In the genomic region with DNA sequence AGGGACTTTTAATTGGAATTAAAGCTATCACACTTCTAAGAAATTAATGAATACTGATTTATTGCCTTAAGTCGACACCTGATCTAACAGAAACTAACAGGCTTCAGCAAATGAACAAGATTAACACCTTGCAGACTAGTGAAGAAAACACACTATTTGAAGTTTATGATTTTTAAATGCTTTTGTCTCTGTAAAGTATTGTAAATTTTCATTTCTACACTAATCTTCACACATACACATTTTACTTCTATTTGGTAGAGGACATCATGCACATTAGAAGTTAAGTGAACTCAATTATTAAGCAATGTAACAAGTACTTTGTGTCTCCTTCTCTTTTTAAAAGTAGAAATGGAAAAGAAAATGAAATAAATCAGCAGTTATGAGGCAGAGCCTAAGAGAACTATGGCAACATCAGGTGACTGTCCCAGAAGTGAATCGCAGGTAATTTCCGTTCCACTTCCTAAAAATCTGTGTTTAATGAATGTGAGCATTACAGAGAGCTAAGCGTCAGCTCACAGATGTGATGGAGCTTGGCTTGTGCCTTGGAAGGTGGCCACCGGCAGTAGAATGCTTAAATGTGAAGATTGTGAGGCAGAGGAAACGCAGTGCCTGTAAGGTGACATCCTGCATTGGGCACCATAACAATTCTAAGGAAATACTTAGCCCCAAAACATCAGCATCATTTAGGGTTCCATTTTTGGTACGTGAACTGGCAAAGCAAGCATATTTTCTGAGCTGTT, we compare ENCODE assay signal across 1 cellular context.
TF ChIP-seq lines count a peak whose summit lies in the region.

No MANE protein-coding gene starts in this region.

TF ChIP-seq in K562, 482 proteins besides CTCF, POLR2A, EP300 and RAD21 (continued from another document):
- TF ChIP-seq, protein P1, sequence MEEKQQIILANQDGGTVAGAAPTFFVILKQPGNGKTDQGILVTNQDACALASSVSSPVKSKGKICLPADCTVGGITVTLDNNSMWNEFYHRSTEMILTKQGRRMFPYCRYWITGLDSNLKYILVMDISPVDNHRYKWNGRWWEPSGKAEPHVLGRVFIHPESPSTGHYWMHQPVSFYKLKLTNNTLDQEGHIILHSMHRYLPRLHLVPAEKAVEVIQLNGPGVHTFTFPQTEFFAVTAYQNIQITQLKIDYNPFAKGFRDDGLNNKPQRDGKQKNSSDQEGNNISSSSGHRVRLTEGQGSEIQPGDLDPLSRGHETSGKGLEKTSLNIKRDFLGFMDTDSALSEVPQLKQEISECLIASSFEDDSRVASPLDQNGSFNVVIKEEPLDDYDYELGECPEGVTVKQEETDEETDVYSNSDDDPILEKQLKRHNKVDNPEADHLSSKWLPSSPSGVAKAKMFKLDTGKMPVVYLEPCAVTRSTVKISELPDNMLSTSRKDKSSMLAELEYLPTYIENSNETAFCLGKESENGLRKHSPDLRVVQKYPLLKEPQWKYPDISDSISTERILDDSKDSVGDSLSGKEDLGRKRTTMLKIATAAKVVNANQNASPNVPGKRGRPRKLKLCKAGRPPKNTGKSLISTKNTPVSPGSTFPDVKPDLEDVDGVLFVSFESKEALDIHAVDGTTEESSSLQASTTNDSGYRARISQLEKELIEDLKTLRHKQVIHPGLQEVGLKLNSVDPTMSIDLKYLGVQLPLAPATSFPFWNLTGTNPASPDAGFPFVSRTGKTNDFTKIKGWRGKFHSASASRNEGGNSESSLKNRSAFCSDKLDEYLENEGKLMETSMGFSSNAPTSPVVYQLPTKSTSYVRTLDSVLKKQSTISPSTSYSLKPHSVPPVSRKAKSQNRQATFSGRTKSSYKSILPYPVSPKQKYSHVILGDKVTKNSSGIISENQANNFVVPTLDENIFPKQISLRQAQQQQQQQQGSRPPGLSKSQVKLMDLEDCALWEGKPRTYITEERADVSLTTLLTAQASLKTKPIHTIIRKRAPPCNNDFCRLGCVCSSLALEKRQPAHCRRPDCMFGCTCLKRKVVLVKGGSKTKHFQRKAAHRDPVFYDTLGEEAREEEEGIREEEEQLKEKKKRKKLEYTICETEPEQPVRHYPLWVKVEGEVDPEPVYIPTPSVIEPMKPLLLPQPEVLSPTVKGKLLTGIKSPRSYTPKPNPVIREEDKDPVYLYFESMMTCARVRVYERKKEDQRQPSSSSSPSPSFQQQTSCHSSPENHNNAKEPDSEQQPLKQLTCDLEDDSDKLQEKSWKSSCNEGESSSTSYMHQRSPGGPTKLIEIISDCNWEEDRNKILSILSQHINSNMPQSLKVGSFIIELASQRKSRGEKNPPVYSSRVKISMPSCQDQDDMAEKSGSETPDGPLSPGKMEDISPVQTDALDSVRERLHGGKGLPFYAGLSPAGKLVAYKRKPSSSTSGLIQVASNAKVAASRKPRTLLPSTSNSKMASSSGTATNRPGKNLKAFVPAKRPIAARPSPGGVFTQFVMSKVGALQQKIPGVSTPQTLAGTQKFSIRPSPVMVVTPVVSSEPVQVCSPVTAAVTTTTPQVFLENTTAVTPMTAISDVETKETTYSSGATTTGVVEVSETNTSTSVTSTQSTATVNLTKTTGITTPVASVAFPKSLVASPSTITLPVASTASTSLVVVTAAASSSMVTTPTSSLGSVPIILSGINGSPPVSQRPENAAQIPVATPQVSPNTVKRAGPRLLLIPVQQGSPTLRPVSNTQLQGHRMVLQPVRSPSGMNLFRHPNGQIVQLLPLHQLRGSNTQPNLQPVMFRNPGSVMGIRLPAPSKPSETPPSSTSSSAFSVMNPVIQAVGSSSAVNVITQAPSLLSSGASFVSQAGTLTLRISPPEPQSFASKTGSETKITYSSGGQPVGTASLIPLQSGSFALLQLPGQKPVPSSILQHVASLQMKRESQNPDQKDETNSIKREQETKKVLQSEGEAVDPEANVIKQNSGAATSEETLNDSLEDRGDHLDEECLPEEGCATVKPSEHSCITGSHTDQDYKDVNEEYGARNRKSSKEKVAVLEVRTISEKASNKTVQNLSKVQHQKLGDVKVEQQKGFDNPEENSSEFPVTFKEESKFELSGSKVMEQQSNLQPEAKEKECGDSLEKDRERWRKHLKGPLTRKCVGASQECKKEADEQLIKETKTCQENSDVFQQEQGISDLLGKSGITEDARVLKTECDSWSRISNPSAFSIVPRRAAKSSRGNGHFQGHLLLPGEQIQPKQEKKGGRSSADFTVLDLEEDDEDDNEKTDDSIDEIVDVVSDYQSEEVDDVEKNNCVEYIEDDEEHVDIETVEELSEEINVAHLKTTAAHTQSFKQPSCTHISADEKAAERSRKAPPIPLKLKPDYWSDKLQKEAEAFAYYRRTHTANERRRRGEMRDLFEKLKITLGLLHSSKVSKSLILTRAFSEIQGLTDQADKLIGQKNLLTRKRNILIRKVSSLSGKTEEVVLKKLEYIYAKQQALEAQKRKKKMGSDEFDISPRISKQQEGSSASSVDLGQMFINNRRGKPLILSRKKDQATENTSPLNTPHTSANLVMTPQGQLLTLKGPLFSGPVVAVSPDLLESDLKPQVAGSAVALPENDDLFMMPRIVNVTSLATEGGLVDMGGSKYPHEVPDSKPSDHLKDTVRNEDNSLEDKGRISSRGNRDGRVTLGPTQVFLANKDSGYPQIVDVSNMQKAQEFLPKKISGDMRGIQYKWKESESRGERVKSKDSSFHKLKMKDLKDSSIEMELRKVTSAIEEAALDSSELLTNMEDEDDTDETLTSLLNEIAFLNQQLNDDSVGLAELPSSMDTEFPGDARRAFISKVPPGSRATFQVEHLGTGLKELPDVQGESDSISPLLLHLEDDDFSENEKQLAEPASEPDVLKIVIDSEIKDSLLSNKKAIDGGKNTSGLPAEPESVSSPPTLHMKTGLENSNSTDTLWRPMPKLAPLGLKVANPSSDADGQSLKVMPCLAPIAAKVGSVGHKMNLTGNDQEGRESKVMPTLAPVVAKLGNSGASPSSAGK (IDR thresholded peaks at IDR 0.05): 0 out of 2 replicates have a peak, but pooled peaks have one; percentile 5
- TF ChIP-seq NFIC (IDR thresholded peaks at IDR 0.05): 0 out of 2 replicates have a peak, but pooled peaks have one; percentile 5
- no peak for TF ChIP-seq ZNF436 (CRISPR knock-in tag; IDR thresholded peaks at IDR 0.05)
- TF ChIP-seq, protein P2, sequence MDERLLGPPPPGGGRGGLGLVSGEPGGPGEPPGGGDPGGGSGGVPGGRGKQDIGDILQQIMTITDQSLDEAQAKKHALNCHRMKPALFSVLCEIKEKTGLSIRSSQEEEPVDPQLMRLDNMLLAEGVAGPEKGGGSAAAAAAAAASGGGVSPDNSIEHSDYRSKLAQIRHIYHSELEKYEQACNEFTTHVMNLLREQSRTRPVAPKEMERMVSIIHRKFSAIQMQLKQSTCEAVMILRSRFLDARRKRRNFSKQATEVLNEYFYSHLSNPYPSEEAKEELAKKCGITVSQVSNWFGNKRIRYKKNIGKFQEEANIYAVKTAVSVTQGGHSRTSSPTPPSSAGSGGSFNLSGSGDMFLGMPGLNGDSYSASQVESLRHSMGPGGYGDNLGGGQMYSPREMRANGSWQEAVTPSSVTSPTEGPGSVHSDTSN (CRISPR knock-in tag; IDR thresholded peaks at IDR 0.05; ENCODE audit: low read depth): no peak
- TF ChIP-seq, protein P2 (tag; conservative IDR thresholded peaks at IDR 0.05; ENCODE audit: low read depth): peak; percentile 28; the same call in 1 of the 2 replicates
- TF ChIP-seq, protein P3, sequence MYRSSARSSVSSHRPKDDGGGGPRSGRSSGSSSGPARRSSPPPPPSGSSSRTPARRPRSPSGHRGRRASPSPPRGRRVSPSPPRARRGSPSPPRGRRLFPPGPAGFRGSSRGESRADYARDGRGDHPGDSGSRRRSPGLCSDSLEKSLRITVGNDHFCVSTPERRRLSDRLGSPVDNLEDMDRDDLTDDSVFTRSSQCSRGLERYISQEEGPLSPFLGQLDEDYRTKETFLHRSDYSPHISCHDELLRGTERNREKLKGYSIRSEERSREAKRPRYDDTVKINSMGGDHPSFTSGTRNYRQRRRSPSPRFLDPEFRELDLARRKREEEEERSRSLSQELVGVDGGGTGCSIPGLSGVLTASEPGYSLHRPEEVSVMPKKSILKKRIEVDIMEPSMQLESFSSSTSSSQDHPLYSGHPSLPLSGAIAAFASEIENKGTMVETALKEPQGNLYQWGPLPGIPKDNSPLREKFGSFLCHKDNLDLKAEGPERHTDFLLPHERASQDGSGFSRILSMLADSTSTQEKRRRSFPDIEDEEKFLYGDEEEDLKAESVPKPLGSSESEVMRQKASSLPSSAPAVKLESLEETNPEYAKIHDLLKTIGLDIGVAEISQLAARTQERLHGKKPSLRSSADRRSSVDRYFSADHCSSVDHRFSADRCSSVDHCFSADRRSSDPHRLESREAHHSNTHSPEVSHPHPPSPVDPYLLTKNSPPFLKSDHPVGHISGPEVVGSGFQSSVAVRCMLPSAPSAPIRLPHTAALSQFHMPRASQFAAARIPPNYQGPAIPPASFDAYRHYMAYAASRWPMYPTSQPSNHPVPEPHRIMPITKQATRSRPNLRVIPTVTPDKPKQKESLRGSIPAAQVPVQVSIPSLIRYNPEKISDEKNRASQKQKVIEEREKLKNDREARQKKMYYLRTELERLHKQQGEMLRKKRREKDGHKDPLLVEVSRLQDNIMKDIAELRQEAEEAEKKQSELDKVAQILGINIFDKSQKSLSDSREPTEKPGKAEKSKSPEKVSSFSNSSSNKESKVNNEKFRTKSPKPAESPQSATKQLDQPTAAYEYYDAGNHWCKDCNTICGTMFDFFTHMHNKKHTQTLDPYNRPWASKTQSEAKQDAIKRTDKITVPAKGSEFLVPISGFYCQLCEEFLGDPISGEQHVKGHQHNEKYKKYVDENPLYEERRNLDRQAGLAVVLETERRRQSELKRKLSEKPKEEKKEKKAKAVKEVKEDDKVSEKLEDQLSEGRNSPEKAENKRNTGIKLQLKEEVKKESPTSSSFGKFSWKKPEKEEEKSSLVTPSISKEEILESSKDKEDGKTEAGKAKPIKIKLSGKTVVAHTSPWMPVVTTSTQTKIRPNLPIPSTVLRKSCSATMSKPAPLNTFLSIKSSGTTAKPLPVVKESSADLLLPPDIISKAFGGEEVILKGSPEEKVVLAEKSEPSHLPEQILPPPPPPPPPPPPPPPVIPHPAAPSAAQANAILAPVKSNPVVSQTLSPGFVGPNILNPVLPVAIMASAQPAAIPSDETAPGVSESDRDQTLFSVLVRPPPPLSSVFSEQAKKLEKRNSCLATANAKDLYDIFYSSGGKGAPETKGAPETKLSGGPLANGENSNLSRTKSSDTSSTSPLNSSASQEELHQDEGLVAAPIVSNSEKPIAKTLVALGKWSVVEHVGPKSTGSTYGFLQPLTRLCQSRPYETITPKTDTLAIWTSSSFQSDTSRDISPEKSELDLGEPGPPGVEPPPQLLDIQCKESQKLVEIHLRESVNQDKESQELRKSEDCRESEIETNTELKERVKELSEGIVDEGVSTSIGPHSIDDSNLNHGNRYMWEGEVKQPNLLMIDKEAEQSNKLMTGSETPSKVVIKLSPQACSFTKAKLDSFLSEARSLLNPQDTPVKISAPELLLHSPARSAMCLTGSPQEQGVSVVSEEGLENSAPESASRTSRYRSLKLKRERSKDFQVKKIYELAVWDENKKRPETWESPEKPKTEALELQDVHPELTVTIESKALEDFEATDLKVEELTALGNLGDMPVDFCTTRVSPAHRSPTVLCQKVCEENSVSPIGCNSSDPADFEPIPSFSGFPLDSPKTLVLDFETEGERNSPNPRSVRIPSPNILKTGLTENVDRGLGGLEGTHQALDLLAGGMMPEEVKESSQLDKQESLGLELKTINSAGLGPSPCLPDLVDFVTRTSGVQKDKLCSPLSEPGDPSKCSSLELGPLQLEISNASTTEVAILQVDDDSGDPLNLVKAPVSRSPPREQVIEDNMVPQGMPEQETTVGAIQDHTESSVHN (IDR thresholded peaks at IDR 0.05; ENCODE audit: borderline replicate concordance in 1 of 2, low read depth in 1 of 2): peak in 1 of 2 experiments; percentile 90; a peak in 1 of 4 replicates
- TF ChIP-seq NR2C2 (CRISPR knock-in tag; IDR thresholded peaks at IDR 0.05): no peak
- TF ChIP-seq NR2C2 (tag; IDR thresholded peaks at IDR 0.05): no peak
- no peak for TF ChIP-seq CEBPG (CRISPR knock-in tag; IDR thresholded peaks at IDR 0.05)
- 0 out of 4 replicates have a peak, but pooled peaks of 1 of the 2 experiments have one; percentile 8 for TF ChIP-seq CEBPG (tag; conservative IDR thresholded peaks at IDR 0.05 in 1 of 2, IDR thresholded peaks at IDR 0.05 in 1 of 2)
- TF ChIP-seq, protein P4, sequence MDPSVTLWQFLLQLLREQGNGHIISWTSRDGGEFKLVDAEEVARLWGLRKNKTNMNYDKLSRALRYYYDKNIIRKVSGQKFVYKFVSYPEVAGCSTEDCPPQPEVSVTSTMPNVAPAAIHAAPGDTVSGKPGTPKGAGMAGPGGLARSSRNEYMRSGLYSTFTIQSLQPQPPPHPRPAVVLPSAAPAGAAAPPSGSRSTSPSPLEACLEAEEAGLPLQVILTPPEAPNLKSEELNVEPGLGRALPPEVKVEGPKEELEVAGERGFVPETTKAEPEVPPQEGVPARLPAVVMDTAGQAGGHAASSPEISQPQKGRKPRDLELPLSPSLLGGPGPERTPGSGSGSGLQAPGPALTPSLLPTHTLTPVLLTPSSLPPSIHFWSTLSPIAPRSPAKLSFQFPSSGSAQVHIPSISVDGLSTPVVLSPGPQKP (CRISPR knock-in tag; IDR thresholded peaks at IDR 0.05): no peak
- TF ChIP-seq U2AF1 (optimal IDR thresholded peaks at IDR 0.05; ENCODE audit: low read depth, low read length): no peak
- TF ChIP-seq HSF4 (CRISPR knock-in tag; IDR thresholded peaks at IDR 0.05; ENCODE audit: borderline replicate concordance): no peak
- TF ChIP-seq SPI1 (IDR thresholded peaks at IDR 0.05; ENCODE audit: borderline replicate concordance, low read depth, low read length): peak; percentile 48; the same call in 1 of the 2 replicates
- peak; percentile 13 for TF ChIP-seq MEIS2 (IDR thresholded peaks at IDR 0.05; ENCODE audit: partially characterized antibody)
- TF ChIP-seq, protein P5, sequence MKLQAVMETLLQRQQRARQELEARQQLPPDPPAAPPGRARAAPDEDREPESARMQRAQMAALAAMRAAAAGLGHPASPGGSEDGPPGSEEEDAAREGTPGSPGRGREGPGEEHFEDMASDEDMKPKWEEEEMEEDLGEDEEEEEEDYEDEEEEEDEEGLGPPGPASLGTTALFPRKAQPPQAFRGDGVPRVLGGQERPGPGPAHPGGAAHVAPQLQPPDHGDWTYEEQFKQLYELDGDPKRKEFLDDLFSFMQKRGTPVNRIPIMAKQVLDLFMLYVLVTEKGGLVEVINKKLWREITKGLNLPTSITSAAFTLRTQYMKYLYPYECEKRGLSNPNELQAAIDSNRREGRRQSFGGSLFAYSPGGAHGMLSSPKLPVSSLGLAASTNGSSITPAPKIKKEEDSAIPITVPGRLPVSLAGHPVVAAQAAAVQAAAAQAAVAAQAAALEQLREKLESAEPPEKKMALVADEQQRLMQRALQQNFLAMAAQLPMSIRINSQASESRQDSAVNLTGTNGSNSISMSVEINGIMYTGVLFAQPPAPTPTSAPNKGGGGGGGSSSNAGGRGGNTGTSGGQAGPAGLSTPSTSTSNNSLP (IDR thresholded peaks at IDR 0.05; ENCODE audit: borderline replicate concordance, low read depth, low read length): no peak
- TF ChIP-seq SP1 (CRISPR knock-in tag; IDR thresholded peaks at IDR 0.05): peak; percentile 45; the same call in 1 of the 2 replicates
- no peak for TF ChIP-seq NCOA1 (IDR thresholded peaks at IDR 0.05; ENCODE audit: low read depth)
